Comparison of ENCODE assay signal across 23 cellular contexts in the genomic region with DNA sequence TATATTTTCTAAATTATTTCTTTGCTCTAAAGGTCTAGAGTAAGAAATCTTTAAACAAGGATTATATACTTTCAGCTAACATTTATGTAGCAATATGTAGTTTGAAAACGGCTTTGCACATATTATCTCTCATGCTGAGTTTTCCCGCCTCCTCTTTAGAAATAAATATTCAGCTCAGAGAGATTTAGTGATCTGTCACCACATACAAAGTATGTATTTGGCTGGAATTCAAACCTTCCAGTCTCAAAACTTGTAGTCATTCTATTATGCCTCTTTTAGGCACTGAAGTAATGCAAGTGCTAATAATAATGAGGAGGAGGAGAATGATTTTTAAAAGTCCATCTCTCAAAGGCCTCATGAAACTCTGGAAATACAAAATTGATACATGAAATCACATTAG.
DNase-seq lines count a peak whose midpoint lies in the region; ATAC-seq, FAIRE-seq and TF ChIP-seq lines count a peak whose summit lies in the region.
"Had no signal": no experiment of that assay in that cellular context is flagged by ENCODE, and none has a peak within 500 bp of the region (broad histone marks: within the 10 kb centered on the region; RNA-seq: fewer than 3 reads in every experiment).

No MANE protein-coding gene starts in this region.

- H3K36me3 ChIP-seq in astrocyte (ENCODE audit: insufficient read depth, low read length) (no peaks in the 10 kb centered on the region), heart right ventricle (no peaks in the 10 kb centered on the region)
- H3K36me3 ChIP-seq: BLaER1 had no signal

- no peaks in the 10 kb centered on the region for H3K4me1 ChIP-seq in astrocyte (ENCODE audit: insufficient read depth, low read length)
- no peaks in the 10 kb centered on the region for H3K4me1 ChIP-seq in heart right ventricle
- H3K4me1 ChIP-seq: A549, BLaER1 had no signal

- no peak overlapping the region for H2AFZ ChIP-seq in astrocyte (ENCODE audit: low read depth, low read length)
- H2AFZ ChIP-seq: GM23338 had no signal

- H3K36me3 Mint-ChIP-seq in astrocyte (ENCODE audit: low read depth, unreplicated experiment), result no peaks in the 10 kb centered on the region
- H3K36me3 Mint-ChIP-seq: CD14-positive monocyte; CD8-positive, alpha-beta memory T cell had no signal

- FAIRE-seq in astrocyte (lab: Jason Lieb, UNC), result no peak
- FAIRE-seq: A549, D721Med, GM12891 had no signal

- H3K27me3 ChIP-seq in astrocyte (ENCODE audit: insufficient read depth, low read length) (no peaks in the 10 kb centered on the region), heart right ventricle (no peaks in the 10 kb centered on the region)
- H3K27me3 ChIP-seq: BLaER1 had no signal

- no peaks in the 10 kb centered on the region for H3K27me3 Mint-ChIP-seq in astrocyte (ENCODE audit: low read depth, unreplicated experiment)
- H3K27me3 Mint-ChIP-seq: B cell; CD4-positive, alpha-beta T cell; CD8-positive, alpha-beta memory T cell had no signal

- H3K4me3 ChIP-seq in AG10803 (ENCODE audit: low read length) (no peak overlapping the region), astrocyte (ENCODE audit: insufficient read depth, low read depth, low read length) (no peak overlapping the region), fibroblast of pulmonary artery (replicated peaks; ENCODE audit: low read depth, low read length) (no peak overlapping the region), heart right ventricle (no peak overlapping the region)
- H3K4me3 ChIP-seq: A549, BLaER1, GM23338 had no signal

- no peaks in the 10 kb centered on the region for H4K20me1 ChIP-seq in astrocyte (ENCODE audit: insufficient read depth, low read length)
- H4K20me1 ChIP-seq: BLaER1 had no signal

- H3K9ac ChIP-seq in astrocyte (ENCODE audit: low read length), result no peak overlapping the region
- H3K9ac ChIP-seq: BLaER1 had no signal

- no peak overlapping the region for H3K4me3 Mint-ChIP-seq in astrocyte (ENCODE audit: unreplicated experiment)
- H3K4me3 Mint-ChIP-seq: B cell; CD14-positive monocyte; CD4-positive, alpha-beta T cell; CD8-positive, alpha-beta memory T cell; GM23338; H9 had no signal

- no peaks in the 10 kb centered on the region for H3K79me2 ChIP-seq in astrocyte (ENCODE audit: insufficient read depth, low read length)

- DNase-seq in AG10803 (ENCODE audit: low read depth), result peak; percentile 4
- DNase-seq in NCI-H69 (lab: John Stamatoyannopoulos, UW), result peak; percentile 47
- peak; percentile 0 for DNase-seq in astrocyte (ENCODE audit: low read depth)
- DNase-seq in fibroblast of pulmonary artery (ENCODE audit: low read depth), result peak; percentile 5
- DNase-seq in NCI-H526 treated with DMSO at 0.1 percent for 48 hours (lab: John Stamatoyannopoulos, UW), result no peak
- no peak for DNase-seq in heart right ventricle
- DNase-seq: 8988T; CD4-positive, alpha-beta T cell; CD8-positive, alpha-beta memory T cell; DMS 273 treated with DMSO at 0.1 percent for 48 hours; DMS79; GF-D8; H9 had no signal

- H3K27ac Mint-ChIP-seq in astrocyte (ENCODE audit: unreplicated experiment), result no peak overlapping the region
- H3K27ac Mint-ChIP-seq: B cell; CD14-positive monocyte; CD4-positive, alpha-beta T cell; CD8-positive, alpha-beta memory T cell; GM23338; H9 had no signal

- H3K27ac ChIP-seq in astrocyte (ENCODE audit: low read depth, low read length) (no peak overlapping the region), heart right ventricle (no peak overlapping the region)
- H3K27ac ChIP-seq: A549, BLaER1 had no signal

- no peaks in the 10 kb centered on the region for H3K4me1 Mint-ChIP-seq in astrocyte (ENCODE audit: low read depth, unreplicated experiment)
- H3K4me1 Mint-ChIP-seq: B cell; CD14-positive monocyte; CD8-positive, alpha-beta memory T cell; GM23338; H9 had no signal

- TF ChIP-seq CTCF in AG10803 (conservative IDR thresholded peaks at IDR 0.05; ENCODE audit: low read length) (no peak), astrocyte (IDR thresholded peaks at IDR 0.05; ENCODE audit: insufficient read depth, low read depth, low read length) (no peak), fibroblast of pulmonary artery (IDR thresholded peaks at IDR 0.05; ENCODE audit: low read length, missing control alignments) (no peak), heart right ventricle (IDR thresholded peaks at IDR 0.05) (no peak)

- intact Hi-C loops in heart right ventricle (cut with DNase I), result no loop called here

- no peak for ATAC-seq in HG02623 (IDR thresholded peaks at IDR 0.05; ENCODE audit: unreplicated experiment)
- no peak for ATAC-seq in HG03135 (IDR thresholded peaks at IDR 0.05; ENCODE audit: unreplicated experiment)
- no peak for ATAC-seq in heart right ventricle
- ATAC-seq: A549, GM23338, HCT116 had no signal

- no peaks in the 10 kb centered on the region for H3K9me3 Mint-ChIP-seq in astrocyte (ENCODE audit: unreplicated experiment)
- H3K9me3 Mint-ChIP-seq: CD14-positive monocyte; CD4-positive, alpha-beta T cell; GM23338; H9 had no signal

- H3K9me3 ChIP-seq in astrocyte (ENCODE audit: insufficient read depth, low read depth, low read length) (no peaks in the 10 kb centered on the region), heart right ventricle (no peaks in the 10 kb centered on the region)
- H3K9me3 ChIP-seq: A549, BLaER1 had no signal

- no peak overlapping the region for H3K4me2 ChIP-seq in astrocyte (ENCODE audit: low read length)
- H3K4me2 ChIP-seq: A549, BLaER1, GM23338 had no signal

- WGBS in heart right ventricle, 2 donors, result 31 to 54% methylated on average over 2 of the region's 2 CpGs

Comparison
In these comparisons a context has a peak if more than half of its experiments do, and no peak if none do; other contexts are left out.
1. DNase-seq: peak in AG10803 (single experiment), NCI-H69 (single experiment), astrocyte (single experiment) and fibroblast of pulmonary artery (single experiment); none in NCI-H526 treated with DMSO at 0.1 percent for 48 hours (single experiment) and heart right ventricle (0 of 2).